In genomic region chr2:53129851-53130250, GRCh38 we compare ENCODE assay signal across 13 cellular contexts.
DNase-seq lines count a peak whose midpoint lies in the region; ATAC-seq and TF ChIP-seq lines count a peak whose summit lies in the region.
"Had no signal": no experiment of that assay in that cellular context is flagged by ENCODE, and none has a peak within 500 bp of the region (broad histone marks: within the 10 kb centered on the region; RNA-seq: fewer than 3 reads in every experiment).

No MANE protein-coding gene starts in this region.

- no peaks in the 10 kb centered on the region for H3K9me3 ChIP-seq in GM23248 (ENCODE audit: low read depth)
- H3K9me3 ChIP-seq: Peyer's patch, vagina had no signal

- H3K27ac ChIP-seq in GM23248, result peak overlapping the region; percentile 70
- H3K27ac ChIP-seq: Peyer's patch, vagina had no signal

- DNase-seq in GM23248, result peak; percentile 80
- DNase-seq in OCI-M1 (lab: John Stamatoyannopoulos, UW), result peak; percentile 48
- peak; percentile 79 for DNase-seq in fibroblast of gingiva (ENCODE audit: low read depth)
- peak; percentile 100 for DNase-seq in renal cortical epithelial cell (ENCODE audit: low read depth)
- DNase-seq in erythroblast (lab: John Stamatoyannopoulos, UW), result no peak
- DNase-seq in NCI-H2227 (lab: John Stamatoyannopoulos, UW; ENCODE audit: unreplicated experiment), result no peak
- DNase-seq: activated CD4-positive, CD25-positive, alpha-beta regulatory T cell; activated effector memory CD4-positive, alpha-beta T cell treated with anti-CD3 and anti-CD28 coated beads, Interleukin-2, amount 50 U/mL, for 16 hours; effector CD4-positive, alpha-beta T cell; Peyer's patch; posterior cingulate gyrus had no signal

- no peak for ATAC-seq in HG02938 (IDR thresholded peaks at IDR 0.05; ENCODE audit: unreplicated experiment)

- H3F3A ChIP-seq in GM23248 (ENCODE audit: insufficient read depth), result peaks cover 26% of the 10 kb centered on the region

- TF ChIP-seq POLR2A in erythroblast (IDR thresholded peaks at IDR 0.05; ENCODE audit: low read length), result no peak

- in situ Hi-C loops in GM23248 (cut with MboI), result no loop called here

- H3K9ac ChIP-seq in GM23248, result peak overlapping the region; percentile 23; the same call in 1 of the 2 replicates

- no peaks in the 10 kb centered on the region for H3K27me3 ChIP-seq in GM23248 (replicated peaks; ENCODE audit: insufficient read depth)
- H3K27me3 ChIP-seq: Peyer's patch, vagina had no signal

- H3K4me3 ChIP-seq in GM23248, result peak overlapping the region; percentile 14
- H3K4me3 ChIP-seq: Peyer's patch, vagina had no signal

- H2AFZ ChIP-seq in GM23248, result no peak overlapping the region

- WGBS in GM23248 (ENCODE audit: low coverage in 1 of 2, low lambda C conversion rate in 2 of 2, missing lambda C conversion rate in 2 of 2), 2 experiments, result 0 to 9% methylated on average over 1 of the region's 1 CpG

- H3K4me2 ChIP-seq in GM23248 (ENCODE audit: unreplicated experiment), result peak overlapping the region; percentile 62

- H3K36me3 ChIP-seq in GM23248 (ENCODE audit: low read depth), result no peaks in the 10 kb centered on the region
- H3K36me3 ChIP-seq: Peyer's patch, vagina had no signal

- no peaks in the 10 kb centered on the region for H4K20me1 ChIP-seq in GM23248 (ENCODE audit: insufficient read depth)

- no peaks in the 10 kb centered on the region; the same call in 1 of the 2 replicates for H3K9me2 ChIP-seq in GM23248 (ENCODE audit: insufficient read depth)

- no peaks in the 10 kb centered on the region for H3K79me2 ChIP-seq in GM23248 (ENCODE audit: insufficient read depth)

- peaks cover 32% of the 10 kb centered on the region for H3K4me1 ChIP-seq in GM23248 (ENCODE audit: insufficient read depth)
- H3K4me1 ChIP-seq: vagina had no signal

Comparison
In these comparisons a context has a peak if more than half of its experiments do, and no peak if none do; other contexts are left out.
1. DNase-seq: peak in GM23248 (single experiment), OCI-M1 (single experiment), fibroblast of gingiva (single experiment) and renal cortical epithelial cell (single experiment); none in erythroblast (0 of 2) and NCI-H2227 (single experiment).